Comparison of ENCODE assay signal across 1 cellular context in genomic region chr16:30697264-30698138, GRCh38.
TF ChIP-seq lines count a peak whose summit lies in the region.

No MANE protein-coding gene starts in this region.

TF ChIP-seq in HepG2, 621 proteins besides CTCF, POLR2A, EP300 and RAD21 (continued from another document and continues in another):
- TF ChIP-seq, protein P1, sequence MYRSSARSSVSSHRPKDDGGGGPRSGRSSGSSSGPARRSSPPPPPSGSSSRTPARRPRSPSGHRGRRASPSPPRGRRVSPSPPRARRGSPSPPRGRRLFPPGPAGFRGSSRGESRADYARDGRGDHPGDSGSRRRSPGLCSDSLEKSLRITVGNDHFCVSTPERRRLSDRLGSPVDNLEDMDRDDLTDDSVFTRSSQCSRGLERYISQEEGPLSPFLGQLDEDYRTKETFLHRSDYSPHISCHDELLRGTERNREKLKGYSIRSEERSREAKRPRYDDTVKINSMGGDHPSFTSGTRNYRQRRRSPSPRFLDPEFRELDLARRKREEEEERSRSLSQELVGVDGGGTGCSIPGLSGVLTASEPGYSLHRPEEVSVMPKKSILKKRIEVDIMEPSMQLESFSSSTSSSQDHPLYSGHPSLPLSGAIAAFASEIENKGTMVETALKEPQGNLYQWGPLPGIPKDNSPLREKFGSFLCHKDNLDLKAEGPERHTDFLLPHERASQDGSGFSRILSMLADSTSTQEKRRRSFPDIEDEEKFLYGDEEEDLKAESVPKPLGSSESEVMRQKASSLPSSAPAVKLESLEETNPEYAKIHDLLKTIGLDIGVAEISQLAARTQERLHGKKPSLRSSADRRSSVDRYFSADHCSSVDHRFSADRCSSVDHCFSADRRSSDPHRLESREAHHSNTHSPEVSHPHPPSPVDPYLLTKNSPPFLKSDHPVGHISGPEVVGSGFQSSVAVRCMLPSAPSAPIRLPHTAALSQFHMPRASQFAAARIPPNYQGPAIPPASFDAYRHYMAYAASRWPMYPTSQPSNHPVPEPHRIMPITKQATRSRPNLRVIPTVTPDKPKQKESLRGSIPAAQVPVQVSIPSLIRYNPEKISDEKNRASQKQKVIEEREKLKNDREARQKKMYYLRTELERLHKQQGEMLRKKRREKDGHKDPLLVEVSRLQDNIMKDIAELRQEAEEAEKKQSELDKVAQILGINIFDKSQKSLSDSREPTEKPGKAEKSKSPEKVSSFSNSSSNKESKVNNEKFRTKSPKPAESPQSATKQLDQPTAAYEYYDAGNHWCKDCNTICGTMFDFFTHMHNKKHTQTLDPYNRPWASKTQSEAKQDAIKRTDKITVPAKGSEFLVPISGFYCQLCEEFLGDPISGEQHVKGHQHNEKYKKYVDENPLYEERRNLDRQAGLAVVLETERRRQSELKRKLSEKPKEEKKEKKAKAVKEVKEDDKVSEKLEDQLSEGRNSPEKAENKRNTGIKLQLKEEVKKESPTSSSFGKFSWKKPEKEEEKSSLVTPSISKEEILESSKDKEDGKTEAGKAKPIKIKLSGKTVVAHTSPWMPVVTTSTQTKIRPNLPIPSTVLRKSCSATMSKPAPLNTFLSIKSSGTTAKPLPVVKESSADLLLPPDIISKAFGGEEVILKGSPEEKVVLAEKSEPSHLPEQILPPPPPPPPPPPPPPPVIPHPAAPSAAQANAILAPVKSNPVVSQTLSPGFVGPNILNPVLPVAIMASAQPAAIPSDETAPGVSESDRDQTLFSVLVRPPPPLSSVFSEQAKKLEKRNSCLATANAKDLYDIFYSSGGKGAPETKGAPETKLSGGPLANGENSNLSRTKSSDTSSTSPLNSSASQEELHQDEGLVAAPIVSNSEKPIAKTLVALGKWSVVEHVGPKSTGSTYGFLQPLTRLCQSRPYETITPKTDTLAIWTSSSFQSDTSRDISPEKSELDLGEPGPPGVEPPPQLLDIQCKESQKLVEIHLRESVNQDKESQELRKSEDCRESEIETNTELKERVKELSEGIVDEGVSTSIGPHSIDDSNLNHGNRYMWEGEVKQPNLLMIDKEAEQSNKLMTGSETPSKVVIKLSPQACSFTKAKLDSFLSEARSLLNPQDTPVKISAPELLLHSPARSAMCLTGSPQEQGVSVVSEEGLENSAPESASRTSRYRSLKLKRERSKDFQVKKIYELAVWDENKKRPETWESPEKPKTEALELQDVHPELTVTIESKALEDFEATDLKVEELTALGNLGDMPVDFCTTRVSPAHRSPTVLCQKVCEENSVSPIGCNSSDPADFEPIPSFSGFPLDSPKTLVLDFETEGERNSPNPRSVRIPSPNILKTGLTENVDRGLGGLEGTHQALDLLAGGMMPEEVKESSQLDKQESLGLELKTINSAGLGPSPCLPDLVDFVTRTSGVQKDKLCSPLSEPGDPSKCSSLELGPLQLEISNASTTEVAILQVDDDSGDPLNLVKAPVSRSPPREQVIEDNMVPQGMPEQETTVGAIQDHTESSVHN (CRISPR knock-in tag; IDR thresholded peaks at IDR 0.05) = no peak
- no peak for TF ChIP-seq RAD51 (IDR thresholded peaks at IDR 0.05; ENCODE audit: borderline replicate concordance)
- TF ChIP-seq THAP8 (CRISPR knock-in tag; IDR thresholded peaks at IDR 0.05; ENCODE audit: borderline replicate concordance) = no peak
- no peak for TF ChIP-seq EEA1 (CRISPR knock-in tag; IDR thresholded peaks at IDR 0.05; ENCODE audit: borderline replicate concordance)
- TF ChIP-seq, protein P2, sequence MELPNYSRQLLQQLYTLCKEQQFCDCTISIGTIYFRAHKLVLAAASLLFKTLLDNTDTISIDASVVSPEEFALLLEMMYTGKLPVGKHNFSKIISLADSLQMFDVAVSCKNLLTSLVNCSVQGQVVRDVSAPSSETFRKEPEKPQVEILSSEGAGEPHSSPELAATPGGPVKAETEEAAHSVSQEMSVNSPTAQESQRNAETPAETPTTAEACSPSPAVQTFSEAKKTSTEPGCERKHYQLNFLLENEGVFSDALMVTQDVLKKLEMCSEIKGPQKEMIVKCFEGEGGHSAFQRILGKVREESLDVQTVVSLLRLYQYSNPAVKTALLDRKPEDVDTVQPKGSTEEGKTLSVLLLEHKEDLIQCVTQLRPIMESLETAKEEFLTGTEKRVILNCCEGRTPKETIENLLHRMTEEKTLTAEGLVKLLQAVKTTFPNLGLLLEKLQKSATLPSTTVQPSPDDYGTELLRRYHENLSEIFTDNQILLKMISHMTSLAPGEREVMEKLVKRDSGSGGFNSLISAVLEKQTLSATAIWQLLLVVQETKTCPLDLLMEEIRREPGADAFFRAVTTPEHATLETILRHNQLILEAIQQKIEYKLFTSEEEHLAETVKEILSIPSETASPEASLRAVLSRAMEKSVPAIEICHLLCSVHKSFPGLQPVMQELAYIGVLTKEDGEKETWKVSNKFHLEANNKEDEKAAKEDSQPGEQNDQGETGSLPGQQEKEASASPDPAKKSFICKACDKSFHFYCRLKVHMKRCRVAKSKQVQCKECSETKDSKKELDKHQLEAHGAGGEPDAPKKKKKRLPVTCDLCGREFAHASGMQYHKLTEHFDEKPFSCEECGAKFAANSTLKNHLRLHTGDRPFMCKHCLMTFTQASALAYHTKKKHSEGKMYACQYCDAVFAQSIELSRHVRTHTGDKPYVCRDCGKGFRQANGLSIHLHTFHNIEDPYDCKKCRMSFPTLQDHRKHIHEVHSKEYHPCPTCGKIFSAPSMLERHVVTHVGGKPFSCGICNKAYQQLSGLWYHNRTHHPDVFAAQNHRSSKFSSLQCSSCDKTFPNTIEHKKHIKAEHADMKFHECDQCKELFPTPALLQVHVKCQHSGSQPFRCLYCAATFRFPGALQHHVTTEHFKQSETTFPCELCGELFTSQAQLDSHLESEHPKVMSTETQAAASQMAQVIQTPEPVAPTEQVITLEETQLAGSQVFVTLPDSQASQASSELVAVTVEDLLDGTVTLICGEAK (IDR thresholded peaks at IDR 0.05) = no peak
- TF ChIP-seq, protein P2 (CRISPR knock-in tag; IDR thresholded peaks at IDR 0.05) = peak; percentile 87; the same call in 1 of the 2 replicates
- no peak for TF ChIP-seq ZNF124 (CRISPR knock-in tag; IDR thresholded peaks at IDR 0.05)
- TF ChIP-seq, protein P3, sequence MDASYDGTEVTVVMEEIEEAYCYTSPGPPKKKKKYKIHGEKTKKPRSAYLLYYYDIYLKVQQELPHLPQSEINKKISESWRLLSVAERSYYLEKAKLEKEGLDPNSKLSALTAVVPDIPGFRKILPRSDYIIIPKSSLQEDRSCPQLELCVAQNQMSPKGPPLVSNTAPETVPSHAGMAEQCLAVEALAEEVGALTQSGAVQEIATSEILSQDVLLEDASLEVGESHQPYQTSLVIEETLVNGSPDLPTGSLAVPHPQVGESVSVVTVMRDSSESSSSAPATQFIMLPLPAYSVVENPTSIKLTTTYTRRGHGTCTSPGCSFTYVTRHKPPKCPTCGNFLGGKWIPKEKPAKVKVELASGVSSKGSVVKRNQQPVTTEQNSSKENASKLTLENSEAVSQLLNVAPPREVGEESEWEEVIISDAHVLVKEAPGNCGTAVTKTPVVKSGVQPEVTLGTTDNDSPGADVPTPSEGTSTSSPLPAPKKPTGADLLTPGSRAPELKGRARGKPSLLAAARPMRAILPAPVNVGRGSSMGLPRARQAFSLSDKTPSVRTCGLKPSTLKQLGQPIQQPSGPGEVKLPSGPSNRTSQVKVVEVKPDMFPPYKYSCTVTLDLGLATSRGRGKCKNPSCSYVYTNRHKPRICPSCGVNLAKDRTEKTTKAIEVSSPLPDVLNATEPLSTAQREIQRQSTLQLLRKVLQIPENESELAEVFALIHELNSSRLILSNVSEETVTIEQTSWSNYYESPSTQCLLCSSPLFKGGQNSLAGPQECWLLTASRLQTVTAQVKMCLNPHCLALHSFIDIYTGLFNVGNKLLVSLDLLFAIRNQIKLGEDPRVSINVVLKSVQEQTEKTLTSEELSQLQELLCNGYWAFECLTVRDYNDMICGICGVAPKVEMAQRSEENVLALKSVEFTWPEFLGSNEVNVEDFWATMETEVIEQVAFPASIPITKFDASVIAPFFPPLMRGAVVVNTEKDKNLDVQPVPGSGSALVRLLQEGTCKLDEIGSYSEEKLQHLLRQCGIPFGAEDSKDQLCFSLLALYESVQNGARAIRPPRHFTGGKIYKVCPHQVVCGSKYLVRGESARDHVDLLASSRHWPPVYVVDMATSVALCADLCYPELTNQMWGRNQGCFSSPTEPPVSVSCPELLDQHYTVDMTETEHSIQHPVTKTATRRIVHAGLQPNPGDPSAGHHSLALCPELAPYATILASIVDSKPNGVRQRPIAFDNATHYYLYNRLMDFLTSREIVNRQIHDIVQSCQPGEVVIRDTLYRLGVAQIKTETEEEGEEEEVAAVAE (CRISPR knock-in tag; IDR thresholded peaks at IDR 0.05; ENCODE audit: borderline replicate concordance) = no peak
- TF ChIP-seq MZF1 (CRISPR knock-in tag; IDR thresholded peaks at IDR 0.05; ENCODE audit: borderline replicate concordance) = no peak
- TF ChIP-seq ZNF703 (CRISPR knock-in tag; IDR thresholded peaks at IDR 0.05; ENCODE audit: borderline replicate concordance) = 0 out of 2 replicates have a peak, but pooled peaks have one; percentile 42
- no peak for TF ChIP-seq ZNF772 (CRISPR knock-in tag; IDR thresholded peaks at IDR 0.05)
- no peak for TF ChIP-seq YEATS4 (CRISPR knock-in tag; IDR thresholded peaks at IDR 0.05; ENCODE audit: borderline replicate concordance)
- TF ChIP-seq ZMYM4 (CRISPR knock-in tag; IDR thresholded peaks at IDR 0.05) = no peak
- TF ChIP-seq SNAPC2 (CRISPR knock-in tag; IDR thresholded peaks at IDR 0.05) = no peak
- TF ChIP-seq ZNF326 (CRISPR knock-in tag; IDR thresholded peaks at IDR 0.05; ENCODE audit: borderline replicate concordance) = no peak
- TF ChIP-seq NRL (CRISPR knock-in tag; IDR thresholded peaks at IDR 0.05; ENCODE audit: borderline replicate concordance) = no peak
- no peak for TF ChIP-seq ONECUT2 (CRISPR knock-in tag; IDR thresholded peaks at IDR 0.05)
- no peak; the same call in 1 of the 2 replicates for TF ChIP-seq ARHGAP35 (CRISPR knock-in tag; IDR thresholded peaks at IDR 0.05; ENCODE audit: borderline replicate concordance)
- no peak for TF ChIP-seq NR2F2 (IDR thresholded peaks at IDR 0.05; ENCODE audit: borderline replicate concordance, low read depth)
- TF ChIP-seq, protein P4, sequence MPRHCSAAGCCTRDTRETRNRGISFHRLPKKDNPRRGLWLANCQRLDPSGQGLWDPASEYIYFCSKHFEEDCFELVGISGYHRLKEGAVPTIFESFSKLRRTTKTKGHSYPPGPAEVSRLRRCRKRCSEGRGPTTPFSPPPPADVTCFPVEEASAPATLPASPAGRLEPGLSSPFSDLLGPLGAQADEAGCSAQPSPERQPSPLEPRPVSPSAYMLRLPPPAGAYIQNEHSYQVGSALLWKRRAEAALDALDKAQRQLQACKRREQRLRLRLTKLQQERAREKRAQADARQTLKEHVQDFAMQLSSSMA (CRISPR knock-in tag; IDR thresholded peaks at IDR 0.05) = peak; percentile 1; the same call in 1 of the 2 replicates
- TF ChIP-seq ZNF234 (CRISPR knock-in tag; conservative IDR thresholded peaks at IDR 0.05) = no peak
- no peak for TF ChIP-seq ZMYM3 (CRISPR knock-in tag; IDR thresholded peaks at IDR 0.05)
- no peak for TF ChIP-seq MAF1 (CRISPR knock-in tag; IDR thresholded peaks at IDR 0.05; ENCODE audit: borderline replicate concordance)
- TF ChIP-seq ZNF782 (CRISPR knock-in tag; IDR thresholded peaks at IDR 0.05; ENCODE audit: borderline replicate concordance) = no peak
- no peak for TF ChIP-seq PRDM10 (CRISPR knock-in tag; IDR thresholded peaks at IDR 0.05; ENCODE audit: low read depth)
- TF ChIP-seq PCBP1 (IDR thresholded peaks at IDR 0.05; ENCODE audit: borderline replicate concordance, low read depth, low read length) = no peak
